In genomic region chr17:43723697-43724359, GRCh38 we compare ENCODE assay signal across 14 cellular contexts. TPM values are rescaled to one million over a fixed set of nuclear protein-coding genes. Genes with fewer than 3 reads are reported as not detected.
DNase-seq lines count a peak whose midpoint lies in the region; ATAC-seq and TF ChIP-seq lines count a peak whose summit lies in the region.
"Had no signal": no experiment of that assay in that cellular context is flagged by ENCODE, and none has a peak within 500 bp of the region (broad histone marks: within the 10 kb centered on the region; RNA-seq: fewer than 3 reads in every experiment).

No MANE protein-coding gene starts in this region.

- H3K27ac Mint-ChIP-seq in nephron progenitor cell = no peak overlapping the region
- H3K27ac Mint-ChIP-seq: activated naive CD8-positive, alpha-beta T cell had no signal

- no peak overlapping the region for H3K4me3 ChIP-seq in choroid plexus epithelial cell (ENCODE audit: low read depth, low read length)
- H3K4me3 ChIP-seq: lung, sigmoid colon had no signal

- peaks cover 53% of the 10 kb centered on the region for H3K4me1 Mint-ChIP-seq in nephron progenitor cell
- H3K4me1 Mint-ChIP-seq in activated T-cell treated with anti-CD3 and anti-CD28 coated beads, Interleukin-2, amount 50 U/mL, for 4 hours (ENCODE audit: low read depth) = peaks cover 16% of the 10 kb centered on the region

- no peak for ATAC-seq in GM18858 (IDR thresholded peaks at IDR 0.05; ENCODE audit: unreplicated experiment)
- ATAC-seq in activated T-cell treated with anti-CD3 and anti-CD28 coated beads, Interleukin-2, amount 50 U/mL, for 4 hours = no peak

- peaks cover 36% of the 10 kb centered on the region for H3K27me3 Mint-ChIP-seq in nephron progenitor cell (ENCODE audit: low read depth, poor library complexity)
- H3K27me3 Mint-ChIP-seq in activated T-cell treated with anti-CD3 and anti-CD28 coated beads, Interleukin-2, amount 50 U/mL, for 4 hours (ENCODE audit: low read depth) = no peaks in the 10 kb centered on the region
- H3K27me3 Mint-ChIP-seq: activated naive CD8-positive, alpha-beta T cell had no signal

- H3K36me3 Mint-ChIP-seq in nephron progenitor cell (ENCODE audit: low read depth) = no peaks in the 10 kb centered on the region
- no peaks in the 10 kb centered on the region for H3K36me3 Mint-ChIP-seq in activated T-cell treated with anti-CD3 and anti-CD28 coated beads, Interleukin-2, amount 50 U/mL, for 4 hours (ENCODE audit: insufficient read depth)
- H3K36me3 Mint-ChIP-seq: activated naive CD8-positive, alpha-beta T cell had no signal

- peak; percentile 90 for DNase-seq in EH (ENCODE audit: low read depth)
- peak; percentile 42 for DNase-seq in NCI-H226
- peak; percentile 72 for DNase-seq in choroid plexus epithelial cell (ENCODE audit: low read depth)
- DNase-seq in nephron progenitor cell = peak; percentile 56
- no peak for DNase-seq in putamen (ENCODE audit: low spot score)
- DNase-seq in DMS153 treated with DMSO at 0.1 percent for 48 hours (lab: John Stamatoyannopoulos, UW; ENCODE audit: unreplicated experiment) = no peak
- no peak for DNase-seq in activated T-cell treated with anti-CD3 and anti-CD28 coated beads, Interleukin-2, amount 50 U/mL, for 4 hours
- DNase-seq: activated CD4-positive, alpha-beta T cell treated with anti-CD3 and anti-CD28 coated beads, Interleukin-2, amount 50 U/mL, for 4 hours; NCI-H187; SHP77; sigmoid colon had no signal

- peak overlapping the region; percentile 52 for H3K4me3 Mint-ChIP-seq in nephron progenitor cell
- H3K4me3 Mint-ChIP-seq in activated T-cell treated with anti-CD3 and anti-CD28 coated beads, Interleukin-2, amount 50 U/mL, for 4 hours = no peak overlapping the region
- H3K4me3 Mint-ChIP-seq: activated naive CD8-positive, alpha-beta T cell had no signal

- TF ChIP-seq CTCF in choroid plexus epithelial cell (conservative IDR thresholded peaks at IDR 0.05; ENCODE audit: low read depth, low read length) = no peak
- no peak for TF ChIP-seq CTCF in nephron progenitor cell (IDR thresholded peaks at IDR 0.05)

- peaks cover 4% of the 10 kb centered on the region for H3K9me3 Mint-ChIP-seq in nephron progenitor cell
- no peaks in the 10 kb centered on the region for H3K9me3 Mint-ChIP-seq in activated T-cell treated with anti-CD3 and anti-CD28 coated beads, Interleukin-2, amount 50 U/mL, for 4 hours

RNA-seq across cellular contexts. Expression of gene SOST, which starts 34.8 kb away (rescaled TPM):
- total RNA-seq in activated T-cell treated with anti-CD3 and anti-CD28 coated beads, Interleukin-2, amount 50 U/mL, for 4 hours = not detected
- total RNA-seq: lung, sigmoid colon had no signal

RNA-seq across cellular contexts. Expression of gene DUSP3, which starts 54.9 kb away (rescaled TPM):
- 10 to 100 TPM; 16.9 to 17.4 (median 17.2) TPM for total RNA-seq in activated T-cell treated with anti-CD3 and anti-CD28 coated beads, Interleukin-2, amount 50 U/mL, for 4 hours

RNA-seq across cellular contexts. Expression of gene CFAP97D1, which starts 56.4 kb away (rescaled TPM):
- not detected for total RNA-seq in activated T-cell treated with anti-CD3 and anti-CD28 coated beads, Interleukin-2, amount 50 U/mL, for 4 hours
- total RNA-seq: sigmoid colon had no signal

Comparison
In these comparisons a context has a peak if more than half of its experiments do, and no peak if none do; other contexts are left out.
1. DNase-seq: peak in EH (single experiment), NCI-H226 (single experiment), choroid plexus epithelial cell (single experiment) and nephron progenitor cell (single experiment); none in putamen (single experiment), DMS153 treated with DMSO at 0.1 percent for 48 hours (single experiment) and activated T-cell treated with anti-CD3 and anti-CD28 coated beads, Interleukin-2, amount 50 U/mL, for 4 hours (single experiment).